ENCODE assay signal across 19 cellular contexts in the genomic region with DNA sequence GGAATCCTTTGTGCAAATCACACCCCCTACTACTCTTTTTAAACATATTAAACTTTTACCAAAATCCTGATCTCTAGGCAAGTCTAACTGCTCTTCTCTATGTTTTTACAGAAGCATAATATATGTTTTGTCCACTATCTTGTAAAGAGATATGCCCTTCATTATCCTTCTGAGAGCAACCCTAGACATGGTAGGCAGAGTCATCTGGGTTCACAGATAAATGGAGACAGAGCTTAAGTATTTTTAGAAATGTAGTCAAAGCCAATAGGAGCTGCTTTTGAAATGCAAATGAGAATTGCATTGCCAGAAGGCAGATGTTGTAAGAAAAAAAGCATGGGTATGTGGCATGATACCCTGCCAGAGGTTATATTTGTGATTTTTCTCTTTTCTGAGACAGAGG.
DNase-seq lines count a peak whose midpoint lies in the region; ATAC-seq, FAIRE-seq and TF ChIP-seq lines count a peak whose summit lies in the region.
"Had no signal": no experiment of that assay in that cellular context is flagged by ENCODE, and none has a peak within 500 bp of the region (broad histone marks: within the 10 kb centered on the region; RNA-seq: fewer than 3 reads in every experiment).

No MANE protein-coding gene starts in this region.

- no peak overlapping the region for H3K4me3 Mint-ChIP-seq in GM23338
- no peak overlapping the region for H3K4me3 Mint-ChIP-seq in endodermal cell
- H3K4me3 Mint-ChIP-seq: CD4-positive, alpha-beta T cell; HFFc6 had no signal

- H3K36me3 ChIP-seq in GM23338 (ENCODE audit: insufficient read depth) (no peaks in the 10 kb centered on the region), neuronal stem cell (replicated peaks in 1 of 2; ENCODE audit: control insufficient read depth in 2 of 2, insufficient read depth in 2 of 2, low read length in 2 of 2) (no peaks in the 10 kb centered on the region), endodermal cell (ENCODE audit: control insufficient read depth, insufficient read depth, low read length) (no peaks in the 10 kb centered on the region)

- no peak for ATAC-seq in GM23338
- peak; percentile 79 for ATAC-seq in left ventricle myocardium superior
- ATAC-seq in HG02571 (IDR thresholded peaks at IDR 0.05; ENCODE audit: unreplicated experiment): no peak
- ATAC-seq: HCT116 had no signal

- no peak overlapping the region for H3K4ac ChIP-seq in neuronal stem cell (ENCODE audit: low read length)

- no peak overlapping the region for H4K8ac ChIP-seq in neuronal stem cell (ENCODE audit: low read depth, low read length)

- no peak overlapping the region for H3K27ac ChIP-seq in GM23338 (ENCODE audit: low read depth)
- no peak overlapping the region for H3K27ac ChIP-seq in neuronal stem cell (replicated peaks; ENCODE audit: low read length)
- no peak overlapping the region for H3K27ac ChIP-seq in endodermal cell (ENCODE audit: low read depth, low read length)
- H3K27ac ChIP-seq: C4-2B had no signal

- H3K27me3 ChIP-seq in GM23338 (ENCODE audit: insufficient read depth): no peaks in the 10 kb centered on the region
- H3K27me3 ChIP-seq in neuronal stem cell (ENCODE audit: control insufficient read depth in 3 of 3, insufficient read depth in 3 of 3, low read depth in 1 of 3, low read length in 3 of 3): no peaks in the 10 kb centered on the region
- H3K27me3 ChIP-seq in endodermal cell (ENCODE audit: control insufficient read depth, insufficient read depth, low read length, poor library complexity, severe bottlenecking): no peaks in the 10 kb centered on the region

- no peak overlapping the region for H2BK15ac ChIP-seq in neuronal stem cell (ENCODE audit: low read length)

- intact Hi-C loops in left ventricle myocardium superior (cut with micrococcal nuclease): no loop called here

- H3K9me2 ChIP-seq in GM23338 (ENCODE audit: insufficient read depth): no peaks in the 10 kb centered on the region

- H3K36me3 Mint-ChIP-seq in GM23338 (ENCODE audit: low read depth) (peaks cover 4% of the 10 kb centered on the region; the same call in 1 of the 3 replicates), endodermal cell (ENCODE audit: low read depth) (peaks cover 3% of the 10 kb centered on the region)

- H3K4me1 ChIP-seq in GM23338 (ENCODE audit: insufficient read depth): peaks cover 13% of the 10 kb centered on the region
- H3K4me1 ChIP-seq in neuronal stem cell (ENCODE audit: control insufficient read depth in 2 of 2, insufficient read depth in 1 of 2, low read depth in 1 of 2, low read length in 2 of 2): peaks cover 3 to 7% of the 10 kb centered on the region in 2 donors
- no peaks in the 10 kb centered on the region for H3K4me1 ChIP-seq in endodermal cell (ENCODE audit: control insufficient read depth, insufficient read depth, low read length)
- H3K4me1 ChIP-seq: Caco-2 had no signal

- H3K79me2 ChIP-seq in GM23338 (replicated peaks; ENCODE audit: insufficient read depth): no peaks in the 10 kb centered on the region

- DNase-seq in GM23338 (ENCODE audit: low spot score) (peak; percentile 6), OCI-M1 (lab: John Stamatoyannopoulos, UW) (peak; percentile 6), left ventricle myocardium superior (no peak), neuronal stem cell (ENCODE audit: low spot score) (no peak), endodermal cell (no peak), GM19239 (ENCODE audit: insufficient read length, low spot score) (no peak)
- DNase-seq: AML-193; Caco-2; CD4-positive, alpha-beta T cell; GOT3; H7; HFFc6 had no signal

- no peak overlapping the region for H3K23ac ChIP-seq in neuronal stem cell (ENCODE audit: low read depth, low read length, poor library complexity)

- no peak overlapping the region for H4K91ac ChIP-seq in neuronal stem cell (ENCODE audit: low read depth, low read length, poor library complexity)

- H3F3A ChIP-seq in GM23338 (replicated peaks; ENCODE audit: low read depth): no peaks in the 10 kb centered on the region

- no peak overlapping the region for H2AFZ ChIP-seq in GM23338
- peak overlapping the region; percentile 31 for H2AFZ ChIP-seq in neuronal stem cell (ENCODE audit: low read length)

- TF ChIP-seq CTCF in GM23338 (conservative IDR thresholded peaks at IDR 0.05; ENCODE audit: low read depth in 2 of 2): no peak
- no peak for TF ChIP-seq CTCF in endodermal cell (conservative IDR thresholded peaks at IDR 0.05)

- H2BK5ac ChIP-seq in neuronal stem cell (ENCODE audit: low read length): no peak overlapping the region

- H3K4me2 ChIP-seq in GM23338 (peak overlapping the region; percentile 15; the same call in 1 of the 2 replicates), neuronal stem cell (ENCODE audit: insufficient read depth, low read length, poor library complexity, severe bottlenecking) (no peak overlapping the region)

- H3K9ac ChIP-seq in neuronal stem cell (ENCODE audit: low read depth, low read length, poor library complexity) (no peak overlapping the region), endodermal cell (ENCODE audit: extremely low read depth, low read length, poor library complexity, severe bottlenecking) (no peak overlapping the region)

- no peak overlapping the region for H3K14ac ChIP-seq in neuronal stem cell (ENCODE audit: low read length)

- H3K27ac Mint-ChIP-seq in GM23338 (peak overlapping the region; percentile 70; the same call in 1 of the 2 replicates), endodermal cell (no peak overlapping the region)
- H3K27ac Mint-ChIP-seq: CD4-positive, alpha-beta T cell; HFFc6 had no signal

- H3K9me3 ChIP-seq in neuronal stem cell (replicated peaks in 1 of 2; ENCODE audit: control insufficient read depth in 2 of 2, insufficient read depth in 1 of 2, low read depth in 1 of 2, low read length in 2 of 2): peaks cover 0 to 5% of the 10 kb centered on the region in 2 donors
- H3K9me3 ChIP-seq in endodermal cell (ENCODE audit: control insufficient read depth, low read length): peaks cover 10% of the 10 kb centered on the region
- H3K9me3 ChIP-seq: Caco-2 had no signal

- peaks cover 7% of the 10 kb centered on the region for H3K4me1 Mint-ChIP-seq in GM23338
- H3K4me1 Mint-ChIP-seq in endodermal cell: no peaks in the 10 kb centered on the region

- H4K20me1 ChIP-seq in GM23338 (replicated peaks; ENCODE audit: insufficient read depth): no peaks in the 10 kb centered on the region

- no peaks in the 10 kb centered on the region for H3K27me3 Mint-ChIP-seq in GM23338 (ENCODE audit: insufficient read depth, low read depth, poor library complexity)
- H3K27me3 Mint-ChIP-seq in endodermal cell (ENCODE audit: insufficient read depth): no peaks in the 10 kb centered on the region
- H3K27me3 Mint-ChIP-seq: CD4-positive, alpha-beta T cell had no signal

- peaks cover 5% of the 10 kb centered on the region for H3K9me3 Mint-ChIP-seq in GM23338
- H3K9me3 Mint-ChIP-seq in endodermal cell: peaks cover 4% of the 10 kb centered on the region

- H3K4me3 ChIP-seq in GM23338: no peak overlapping the region
- H3K4me3 ChIP-seq in neuronal stem cell (ENCODE audit: low read length in 2 of 2): no peak overlapping the region
- no peak overlapping the region for H3K4me3 ChIP-seq in endodermal cell (ENCODE audit: low read length)

- no peak for FAIRE-seq in GM19239 (lab: Jason Lieb, UNC)
- FAIRE-seq: A204.1, D721Med, G401.6, GM12891 had no signal

- no peak overlapping the region for H2AK5ac ChIP-seq in neuronal stem cell (ENCODE audit: low read depth, low read length)

- H3K79me1 ChIP-seq in neuronal stem cell (ENCODE audit: low read depth, low read length): no peaks in the 10 kb centered on the region

- H2BK12ac ChIP-seq in neuronal stem cell (ENCODE audit: low read length): no peak overlapping the region

- no peak overlapping the region for H3K18ac ChIP-seq in neuronal stem cell (ENCODE audit: low read length)

- H2BK120ac ChIP-seq in neuronal stem cell (ENCODE audit: low read depth, low read length): no peak overlapping the region

TF ChIP-seq in GM23338, 12 proteins besides CTCF, POLR2A, EP300 and RAD21 (continues in another document):
- TF ChIP-seq ZNF114 (CRISPR knock-in tag; IDR thresholded peaks at IDR 0.05) (no peak), EZH2 (IDR thresholded peaks at IDR 0.05; ENCODE audit: low read depth, unreplicated experiment) (no peak), POLR2AphosphoS5 (IDR thresholded peaks at IDR 0.05; ENCODE audit: low read depth) (no peak), ZNF331 (CRISPR knock-in tag; IDR thresholded peaks at IDR 0.05; ENCODE audit: low read depth) (no peak), JUNB (IDR thresholded peaks at IDR 0.05; ENCODE audit: unreplicated experiment) (no peak), REST (IDR thresholded peaks at IDR 0.05; ENCODE audit: unreplicated experiment) (no peak), CREB1 (CRISPR knock-in tag; IDR thresholded peaks at IDR 0.05; ENCODE audit: low read depth) (no peak), STAT1 (IDR thresholded peaks at IDR 0.05; ENCODE audit: unreplicated experiment) (no peak)

Comparison
In these comparisons a context has a peak if more than half of its experiments do, and no peak if none do; other contexts are left out.
1. DNase-seq: peak in GM23338 (single experiment) and OCI-M1 (single experiment); none in left ventricle myocardium superior (single experiment), neuronal stem cell (single experiment), endodermal cell (single experiment) and GM19239 (single experiment).